8 cellular contexts compared by ENCODE assay signal in genomic region chr11:64448599-64449380, GRCh38.
DNase-seq lines count a peak whose midpoint lies in the region; ATAC-seq and TF ChIP-seq lines count a peak whose summit lies in the region.

No MANE protein-coding gene starts in this region.

- peak; percentile 67 for TF ChIP-seq CTCF in fibroblast of pulmonary artery (IDR thresholded peaks at IDR 0.05; ENCODE audit: low read length, missing control alignments)

- H3K4me1 Mint-ChIP-seq in activated T-helper 17 cell treated with anti-CD3 and anti-CD28 coated beads, Interleukin-2, amount 50 U/mL, for 72 hours, result peaks cover 5% of the 10 kb centered on the region
- peaks cover 9 to 26% (median 17%) of the 10 kb centered on the region in 4 donors for H3K4me1 Mint-ChIP-seq in naive thymus-derived CD8-positive, alpha-beta T cell
- H3K4me1 Mint-ChIP-seq in stimulated activated effector memory CD8-positive, alpha-beta T cell treated with anti-CD3 and anti-CD28 coated beads, Interleukin-12 subunit alpha, Interleukin-12 subunit beta, amount 100 ng/mL, for 72 hours, result peaks cover 15% of the 10 kb centered on the region

- H3K27me3 Mint-ChIP-seq in activated T-helper 17 cell treated with anti-CD3 and anti-CD28 coated beads, Interleukin-2, amount 50 U/mL, for 72 hours, result peaks cover 8% of the 10 kb centered on the region
- H3K27me3 Mint-ChIP-seq in naive thymus-derived CD8-positive, alpha-beta T cell, result peaks cover 0 to 22% (median 0%) of the 10 kb centered on the region in 5 donors

- POLR2A ChIA-PET in naive thymus-derived CD8-positive, alpha-beta T cell (lab: Charles Lee), result interaction anchor here (0.5 kb wide), 1 partner anchor 110 kb away, joined by 8 read pairs; no protein-coding TSS in a partner anchor

- H3K36me3 Mint-ChIP-seq in activated T-helper 17 cell treated with anti-CD3 and anti-CD28 coated beads, Interleukin-2, amount 50 U/mL, for 72 hours (ENCODE audit: low read depth), result no peaks in the 10 kb centered on the region
- no peaks in the 10 kb centered on the region for H3K36me3 Mint-ChIP-seq in naive thymus-derived CD8-positive, alpha-beta T cell
- H3K36me3 Mint-ChIP-seq in stimulated activated effector memory CD8-positive, alpha-beta T cell treated with anti-CD3 and anti-CD28 coated beads, Interleukin-12 subunit alpha, Interleukin-12 subunit beta, amount 100 ng/mL, for 72 hours, result no peaks in the 10 kb centered on the region

- peak overlapping the region; percentile 80 for H3K4me3 Mint-ChIP-seq in activated T-helper 17 cell treated with anti-CD3 and anti-CD28 coated beads, Interleukin-2, amount 50 U/mL, for 72 hours
- H3K4me3 Mint-ChIP-seq in naive thymus-derived CD8-positive, alpha-beta T cell, result peak overlapping the region; percentile 72 to 96 (median 88)
- H3K4me3 Mint-ChIP-seq in stimulated activated effector memory CD8-positive, alpha-beta T cell treated with anti-CD3 and anti-CD28 coated beads, Interleukin-12 subunit alpha, Interleukin-12 subunit beta, amount 100 ng/mL, for 72 hours, result peak overlapping the region; percentile 77

- H3K27ac Mint-ChIP-seq in activated T-helper 17 cell treated with anti-CD3 and anti-CD28 coated beads, Interleukin-2, amount 50 U/mL, for 72 hours, result no peak overlapping the region
- peak overlapping the region in 6 of 10 donors; percentile 10 to 83 (median 58) for H3K27ac Mint-ChIP-seq in naive thymus-derived CD8-positive, alpha-beta T cell
- peak overlapping the region; percentile 14 for H3K27ac Mint-ChIP-seq in stimulated activated effector memory CD8-positive, alpha-beta T cell treated with anti-CD3 and anti-CD28 coated beads, Interleukin-12 subunit alpha, Interleukin-12 subunit beta, amount 100 ng/mL, for 72 hours

- in situ Hi-C loops in KBM-7 (cut with MboI; ENCODE audit: low pct_unique_long_range_greater_than_20kb, low sequenced_read_pairs), result no loop called here

- H3K9me3 Mint-ChIP-seq in activated T-helper 17 cell treated with anti-CD3 and anti-CD28 coated beads, Interleukin-2, amount 50 U/mL, for 72 hours, result no peaks in the 10 kb centered on the region
- H3K9me3 Mint-ChIP-seq in naive thymus-derived CD8-positive, alpha-beta T cell, result no peaks in the 10 kb centered on the region
- no peaks in the 10 kb centered on the region for H3K9me3 Mint-ChIP-seq in stimulated activated effector memory CD8-positive, alpha-beta T cell treated with anti-CD3 and anti-CD28 coated beads, Interleukin-12 subunit alpha, Interleukin-12 subunit beta, amount 100 ng/mL, for 72 hours

- ATAC-seq in activated T-helper 17 cell treated with anti-CD3 and anti-CD28 coated beads, Interleukin-2, amount 50 U/mL, for 72 hours (replicated peaks), result peak; percentile 88
- peak; percentile 75 to 84 for ATAC-seq in naive thymus-derived CD8-positive, alpha-beta T cell
- ATAC-seq in stimulated activated effector memory CD8-positive, alpha-beta T cell treated with anti-CD3 and anti-CD28 coated beads, Interleukin-12 subunit alpha, Interleukin-12 subunit beta, amount 100 ng/mL, for 72 hours, result peak; percentile 88
- ATAC-seq in HG03521 (IDR thresholded peaks at IDR 0.05; ENCODE audit: unreplicated experiment), result no peak

- H3K4me3 ChIP-seq in fibroblast of pulmonary artery (replicated peaks; ENCODE audit: low read depth, low read length), result no peak overlapping the region

- DNase-seq in GDM1 (lab: John Stamatoyannopoulos, UW) (peak; percentile 78), KBM-7 (peak; percentile 85), RKO (ENCODE audit: low spot score) (peak; percentile 76), fibroblast of pulmonary artery (ENCODE audit: low read depth) (peak; percentile 61)
- DNase-seq in naive thymus-derived CD8-positive, alpha-beta T cell, result peak; percentile 42 to 81 (median 64)
- DNase-seq in stimulated activated effector memory CD8-positive, alpha-beta T cell treated with anti-CD3 and anti-CD28 coated beads, Interleukin-12 subunit alpha, Interleukin-12 subunit beta, amount 100 ng/mL, for 72 hours (ENCODE audit: low spot score in 2 of 2), result peak; percentile 70 to 89
